ENCODE assay signal across 19 cellular contexts in genomic region chr7:157129200-157129599, GRCh38.
"Had no signal": no experiment of that assay in that cellular context is flagged by ENCODE, and none has a peak within 500 bp of the region (broad histone marks: within the 10 kb centered on the region; RNA-seq: fewer than 3 reads in every experiment).

No MANE protein-coding gene starts in this region.

- ATAC-seq: activated naive CD8-positive, alpha-beta T cell treated with anti-CD3 and anti-CD28 coated beads, Interleukin-2, amount 50 U/mL, for 24 hours; gastrocnemius medialis; left lung; psoas muscle; right cardiac atrium had no signal

- H3K9me3 ChIP-seq: gastrocnemius medialis, left lung, psoas muscle, transverse colon, uterus had no signal

- DNase-seq: activated CD4-positive, CD25-positive, alpha-beta regulatory T cell treated with anti-CD3 and anti-CD28 coated beads, Interleukin-2, amount 50 U/mL, for 72 hours; activated CD8-positive, alpha-beta memory T cell treated with anti-CD3 and anti-CD28 coated beads for 24 hours; activated CD8-positive, alpha-beta memory T cell treated with anti-CD3 and anti-CD28 coated beads, Interleukin-2, amount 50 U/mL, for 48 hours; activated effector memory CD4-positive, alpha-beta T cell treated with Interleukin-2 at 50 U/mL for 16 hours; activated naive CD4-positive, alpha-beta T cell treated with anti-CD3 and anti-CD28 coated beads, Interleukin-2, amount 10 ng/mL, durations not matched to agents 7 days and 5 days; activated naive CD8-positive, alpha-beta T cell treated with anti-CD3 and anti-CD28 coated beads, Interleukin-2, amount 50 U/mL, for 24 hours; activated T-cell treated with anti-CD3 and anti-CD28 coated beads, Interleukin-2, amount 50 U/mL, for 48 hours; aorta; cerebellar nuclear complex; cortex of kidney; gastrocnemius medialis; left lung; mammary epithelial cell; occipital lobe; psoas muscle; right cardiac atrium; transverse colon; uterus had no signal

- H3K4me1 ChIP-seq: gastrocnemius medialis, left lung, psoas muscle, transverse colon, uterus had no signal

- FAIRE-seq: endometrium had no signal

- H3K27ac ChIP-seq: gastrocnemius medialis, left lung, psoas muscle, transverse colon, uterus had no signal

- H3K4me3 ChIP-seq: gastrocnemius medialis, left lung, psoas muscle, transverse colon, uterus had no signal

- H3K36me3 ChIP-seq: gastrocnemius medialis, left lung, transverse colon, uterus had no signal
